In the genomic region with DNA sequence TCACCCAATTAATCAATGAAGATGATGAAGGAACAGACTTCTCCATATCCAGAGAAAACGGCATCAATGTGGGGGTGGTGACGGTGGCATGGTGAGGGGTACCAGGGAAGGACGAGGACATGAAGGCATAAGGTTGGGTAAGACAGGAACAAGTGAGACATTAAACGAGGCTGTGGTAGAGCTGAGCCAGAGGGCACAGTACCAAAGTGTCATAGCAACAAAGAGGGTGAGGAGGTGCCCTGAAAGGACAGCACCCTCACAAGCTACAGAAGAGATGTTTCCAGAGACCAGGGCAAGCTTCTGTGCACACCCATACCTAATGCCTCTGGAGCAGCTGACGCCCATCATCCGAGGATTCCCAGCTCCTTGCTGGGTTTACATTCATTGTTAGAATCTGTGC, we compare ENCODE assay signal across 24 cellular contexts. TPM values are rescaled to one million over a fixed set of nuclear protein-coding genes. Genes with fewer than 3 reads are reported as not detected.
A peak's percentile ranks its signal among the peaks of the same experiment; 100 is the strongest.
DNase-seq lines count a peak whose midpoint lies in the region; ATAC-seq, FAIRE-seq and TF ChIP-seq lines count a peak whose summit lies in the region.
"Had no signal": no experiment of that assay in that cellular context is flagged by ENCODE, and none has a peak within 500 bp of the region (broad histone marks: within the 10 kb centered on the region; RNA-seq: fewer than 3 reads in every experiment).

No MANE protein-coding gene starts in this region.

- no peak for TF ChIP-seq CTCF in HFFc6 (IDR thresholded peaks at IDR 0.05)
- no peak for TF ChIP-seq CTCF in bronchial epithelial cell (IDR thresholded peaks at IDR 0.05; ENCODE audit: insufficient read depth, low read length, severe bottlenecking)
- TF ChIP-seq CTCF in left ventricle myocardium inferior (IDR thresholded peaks at IDR 0.05; ENCODE audit: borderline replicate concordance), result no peak
- TF ChIP-seq CTCF in psoas muscle (IDR thresholded peaks at IDR 0.05), result no peak

- 44 to 64% (median 50%) methylated on average over 6 of the region's 6 CpGs for WGBS in psoas muscle, 3 donors

- intact Hi-C loops in left ventricle myocardium inferior (cut with micrococcal nuclease) (no loop called here), psoas muscle (cut with DNase I) (loop anchor here (5.0 kb wide), 2 partner anchors 87 to 97 kb away; no protein-coding TSS in a partner anchor)

- H3K4me1 ChIP-seq in left ventricle myocardium inferior, result peaks cover 56% of the 10 kb centered on the region
- H3K4me1 ChIP-seq in psoas muscle, result peaks cover 25% of the 10 kb centered on the region

- peaks cover 18% of the 10 kb centered on the region for H3K36me3 ChIP-seq in bronchial epithelial cell (ENCODE audit: control insufficient read depth, insufficient read depth, low read length)
- peaks cover 79% of the 10 kb centered on the region for H3K36me3 ChIP-seq in left ventricle myocardium inferior
- H3K36me3 ChIP-seq in psoas muscle (ENCODE audit: insufficient read depth in 1 of 2, low read depth in 1 of 2), result peaks cover 5 to 95% of the 10 kb centered on the region in 2 donors

- no peaks in the 10 kb centered on the region; the same call in 1 of the 2 replicates for H3K27me3 Mint-ChIP-seq in HFFc6 (ENCODE audit: insufficient read depth)
- H3K27me3 Mint-ChIP-seq: activated CD4-positive, alpha-beta T cell treated with anti-CD3 and anti-CD28 coated beads, Interleukin-2, amount 10 ng/mL, durations not matched to agents 24 days and 14 days had no signal

- FAIRE-seq in bronchial epithelial cell (lab: Jason Lieb, UNC), result peak; percentile 66

- H3K9me3 ChIP-seq in left ventricle myocardium inferior (replicated peaks) (no peaks in the 10 kb centered on the region), psoas muscle (no peaks in the 10 kb centered on the region)
- H3K9me3 ChIP-seq: esophagus squamous epithelium, mucosa of descending colon, upper lobe of left lung had no signal

- H3K27me3 ChIP-seq in bronchial epithelial cell (ENCODE audit: control insufficient read depth, insufficient read depth, low read length), result no peaks in the 10 kb centered on the region
- no peaks in the 10 kb centered on the region for H3K27me3 ChIP-seq in left ventricle myocardium inferior (ENCODE audit: low read depth)
- H3K27me3 ChIP-seq in psoas muscle (ENCODE audit: insufficient read depth in 3 of 3, low read length in 2 of 3), result no peaks in the 10 kb centered on the region
- H3K27me3 ChIP-seq: esophagus squamous epithelium, upper lobe of left lung had no signal

- no peaks in the 10 kb centered on the region for H3K9me3 Mint-ChIP-seq in HFFc6
- H3K9me3 Mint-ChIP-seq: activated CD4-positive, alpha-beta T cell treated with anti-CD3 and anti-CD28 coated beads, Interleukin-2, amount 10 ng/mL, durations not matched to agents 24 days and 14 days had no signal

- peak in 2 of 4 donors; percentile 58 to 62 for ATAC-seq in psoas muscle
- no peak for ATAC-seq in GM21825 (IDR thresholded peaks at IDR 0.05; ENCODE audit: unreplicated experiment)
- ATAC-seq in GM21619 (IDR thresholded peaks at IDR 0.05; ENCODE audit: unreplicated experiment), result no peak
- ATAC-seq: HCT116, mucosa of descending colon had no signal

- peak overlapping the region; percentile 77 for H3K27ac ChIP-seq in left ventricle myocardium inferior (replicated peaks)
- peak overlapping the region; percentile 46 for H3K27ac ChIP-seq in psoas muscle
- H3K27ac ChIP-seq: esophagus squamous epithelium, WERI-Rb-1 had no signal

- peaks cover 30% of the 10 kb centered on the region for H3K4me1 Mint-ChIP-seq in HFFc6 (ENCODE audit: low read depth)
- H3K4me1 Mint-ChIP-seq: activated CD4-positive, alpha-beta T cell treated with anti-CD3 and anti-CD28 coated beads, Interleukin-2, amount 10 ng/mL, durations not matched to agents 24 days and 14 days had no signal

- DNase-seq in HFFc6 (no peak), bronchial epithelial cell (ENCODE audit: low read depth) (no peak), left ventricle myocardium inferior (no peak), psoas muscle (no peak), NCI-H524 treated with DMSO at 0.1 percent for 48 hours (lab: John Stamatoyannopoulos, UW) (no peak)
- DNase-seq: activated CD4-positive, alpha-beta T cell treated with anti-CD3 and anti-CD28 coated beads, Interleukin-2, amount 10 ng/mL, durations not matched to agents 24 days and 14 days; activated T-cell treated with anti-CD3 and anti-CD28 coated beads, Interleukin-2, amount 50 U/mL, for 48 hours; COR-L47; dermis blood vessel endothelial cell; DMS53; esophagus squamous epithelium; Kasumi-1; mucosa of descending colon; MV-4-11; NCI-H2107; NCI-H446; NCI-H82; RPMI8226; stimulated activated CD4-positive, alpha-beta T cell treated with anti-CD3 and anti-CD28 coated beads, Interleukin-4, amount 100 ng/mL, for 24 hours; upper lobe of left lung; WERI-Rb-1 had no signal

- peak overlapping the region; percentile 15 for H3K27ac Mint-ChIP-seq in HFFc6
- H3K27ac Mint-ChIP-seq: activated CD4-positive, alpha-beta T cell treated with anti-CD3 and anti-CD28 coated beads, Interleukin-2, amount 10 ng/mL, durations not matched to agents 24 days and 14 days had no signal

- no peak overlapping the region for H3K4me3 ChIP-seq in bronchial epithelial cell (ENCODE audit: low read depth, low read length)
- H3K4me3 ChIP-seq in left ventricle myocardium inferior, result no peak overlapping the region
- no peak overlapping the region for H3K4me3 ChIP-seq in psoas muscle
- H3K4me3 ChIP-seq: esophagus squamous epithelium, mucosa of descending colon, upper lobe of left lung had no signal

- H3K36me3 Mint-ChIP-seq in HFFc6 (ENCODE audit: low read depth), result peaks cover 38% of the 10 kb centered on the region

- H3K4me3 Mint-ChIP-seq in HFFc6, result no peak overlapping the region
- H3K4me3 Mint-ChIP-seq: activated CD4-positive, alpha-beta T cell treated with anti-CD3 and anti-CD28 coated beads, Interleukin-2, amount 10 ng/mL, durations not matched to agents 24 days and 14 days had no signal

RNA-seq across cellular contexts. Expression of gene TRAP1, which starts 57.5 kb away (rescaled TPM):
- 100 to 1,000 TPM in 4 of 6 experiments, 10 to 100 TPM in 2; 97.6 to 118 (median 103) TPM for total RNA-seq in HFFc6 (2021; fragmentation: NEBNext Ultra II Directional; extraction: Animal tissue kit (Norgen Biotek cat#: 25700))
- 98.4 and 111 TPM in 2 replicates for total RNA-seq in bronchial epithelial cell
- total RNA-seq in left ventricle myocardium inferior, result 128 TPM
- total RNA-seq in psoas muscle, result 100 to 1,000 TPM; 112 to 162 (median 142) TPM
- polyA plus RNA-seq in psoas muscle, result 100 to 1,000 TPM in 2 of 3 donors, 10 to 100 TPM in 1; 98.1 to 122 (median 112) TPM
